Comparison of ENCODE assay signal across 22 cellular contexts in the genomic region with DNA sequence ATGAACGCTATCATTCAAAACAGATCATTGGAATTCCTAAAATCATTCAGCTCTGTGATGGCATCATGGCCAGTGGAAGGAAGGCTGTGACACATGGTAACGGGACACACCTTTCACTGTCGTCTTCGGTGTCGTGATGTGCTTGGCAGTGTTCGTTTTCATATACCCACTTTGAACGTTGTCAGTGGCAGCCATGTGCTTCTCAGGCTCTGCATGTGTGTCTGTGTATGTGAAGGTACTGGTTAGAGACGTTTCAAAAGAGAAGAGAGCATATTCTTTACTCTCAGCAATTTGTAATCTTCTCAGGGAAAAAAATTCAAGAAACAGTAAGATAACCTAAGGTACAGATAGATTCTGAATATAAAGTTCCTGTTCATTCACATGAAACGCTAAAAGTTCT.
"Had no signal": no experiment of that assay in that cellular context is flagged by ENCODE, and none has a peak within 500 bp of the region (broad histone marks: within the 10 kb centered on the region; RNA-seq: fewer than 3 reads in every experiment).

No MANE protein-coding gene starts in this region.

- H3K4me3 ChIP-seq: dorsolateral prefrontal cortex, gastroesophageal sphincter, heart right ventricle, lung, neural progenitor cell, psoas muscle, skin epidermis, spleen, thoracic aorta, tibial nerve, upper lobe of right lung, vagina had no signal

- H3K4me3 Mint-ChIP-seq: memory B cell; nephron; neural progenitor cell; stimulated activated naive B cell treated with anti-CD40 and anti-IgM and Interleukin-4, amounts not matched to agents 10 μg/mL and 1 μg/mL and 100 μg/mL, for 72 hours; stimulated activated naive CD8-positive, alpha-beta T cell treated with anti-CD3 and anti-CD28 coated beads, Interleukin-15, Interleukin-2, amounts not matched to agents 100 ng/mL and 50 ng/mL, for 24 hours had no signal

- ATAC-seq: esophagus mucosa; gastroesophageal sphincter; heart right ventricle; psoas muscle; right cardiac atrium; stimulated activated naive B cell treated with anti-CD40 and anti-IgM and Interleukin-4, amounts not matched to agents 10 μg/mL and 1 μg/mL and 100 μg/mL, for 72 hours had no signal

- H3K9me3 Mint-ChIP-seq: memory B cell; nephron; neural progenitor cell; stimulated activated naive B cell treated with anti-CD40 and anti-IgM and Interleukin-4, amounts not matched to agents 10 μg/mL and 1 μg/mL and 100 μg/mL, for 72 hours; stimulated activated naive CD8-positive, alpha-beta T cell treated with anti-CD3 and anti-CD28 coated beads, Interleukin-15, Interleukin-2, amounts not matched to agents 100 ng/mL and 50 ng/mL, for 24 hours had no signal

- H3K27me3 ChIP-seq: dorsolateral prefrontal cortex, gastroesophageal sphincter, heart right ventricle, neural progenitor cell, spleen, tibial nerve, upper lobe of right lung, vagina had no signal

- H3K27ac Mint-ChIP-seq: memory B cell; nephron; neural progenitor cell; stimulated activated naive CD8-positive, alpha-beta T cell treated with anti-CD3 and anti-CD28 coated beads, Interleukin-15, Interleukin-2, amounts not matched to agents 100 ng/mL and 50 ng/mL, for 24 hours had no signal

- H3K27ac ChIP-seq: epithelial cell of prostate, gastroesophageal sphincter, heart right ventricle, neural progenitor cell, psoas muscle, skin epidermis, spleen, thoracic aorta, upper lobe of right lung, vagina had no signal

- DNase-seq: dorsolateral prefrontal cortex; effector CD4-positive, alpha-beta T cell; heart right ventricle; hippocampal formation; kidney; psoas muscle; right cardiac atrium; spleen; stimulated activated naive B cell treated with anti-CD40 and anti-IgM and Interleukin-4, amounts not matched to agents 10 μg/mL and 1 μg/mL and 100 μg/mL, for 72 hours; upper lobe of right lung had no signal

- H3K4me1 Mint-ChIP-seq: memory B cell had no signal

- H3K27me3 Mint-ChIP-seq: memory B cell; stimulated activated naive B cell treated with anti-CD40 and anti-IgM and Interleukin-4, amounts not matched to agents 10 μg/mL and 1 μg/mL and 100 μg/mL, for 72 hours; stimulated activated naive CD8-positive, alpha-beta T cell treated with anti-CD3 and anti-CD28 coated beads, Interleukin-15, Interleukin-2, amounts not matched to agents 100 ng/mL and 50 ng/mL, for 24 hours had no signal

- H3K4me1 ChIP-seq: heart right ventricle, neural progenitor cell, psoas muscle, spleen, tibial nerve, upper lobe of right lung, vagina had no signal

- H3K9me3 ChIP-seq: gastroesophageal sphincter, heart right ventricle, psoas muscle, spleen, thoracic aorta, tibial nerve, upper lobe of right lung, vagina had no signal
